In the genomic region with DNA sequence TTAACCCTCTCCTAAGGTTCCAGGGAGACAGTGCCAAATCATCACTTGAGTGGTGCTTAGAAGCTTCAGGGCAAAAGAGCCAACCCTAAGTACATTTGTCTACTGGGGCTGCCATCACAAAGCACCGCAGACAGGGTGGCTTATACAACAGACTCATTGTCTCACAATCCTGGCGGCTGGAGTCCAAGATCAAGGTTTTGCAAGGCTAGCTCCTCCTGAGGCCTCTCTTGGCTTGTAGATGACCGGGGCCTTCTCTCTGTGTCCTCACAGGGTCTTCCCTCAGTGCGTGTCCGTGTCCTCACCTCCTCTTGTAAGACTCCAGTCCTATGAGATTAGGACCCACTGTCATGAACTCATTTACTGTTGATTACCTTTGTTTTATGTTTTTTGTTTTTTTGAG, we compare ENCODE assay signal across 28 cellular contexts. TPM values are rescaled to one million over a fixed set of nuclear protein-coding genes. Genes with fewer than 3 reads are reported as not detected.
"Had no signal": no experiment of that assay in that cellular context is flagged by ENCODE, and none has a peak within 500 bp of the region (broad histone marks: within the 10 kb centered on the region; RNA-seq: fewer than 3 reads in every experiment).

No MANE protein-coding gene starts in this region.

- H3K4me1 ChIP-seq: ascending aorta, esophagus muscularis mucosa, left lung, psoas muscle, right atrium auricular region, tibial nerve had no signal

- H3K27me3 Mint-ChIP-seq: stimulated activated naive CD8-positive, alpha-beta T cell treated with anti-CD3 and anti-CD28 coated beads, Interleukin-15, Interleukin-2, amounts not matched to agents 100 ng/mL and 50 ng/mL, for 24 hours had no signal

- H3K27me3 ChIP-seq: ascending aorta, esophagus muscularis mucosa, hepatocyte, left lung, right atrium auricular region, tibial nerve had no signal

- H3K9me3 Mint-ChIP-seq: activated T-helper 1 cell treated with anti-CD3 and anti-CD28 coated beads, Interleukin-12 subunit alpha, Interleukin-12 subunit beta, Interleukin-2, Interleukin-4 antibody, amounts not matched to agents 30 ng/mL and 10 ng/mL and 1 ng/mL, durations not matched to agents 14 hours and 24 hours and 36 hours; immature natural killer cell; natural killer cell had no signal

- H3K4me2 ChIP-seq: hepatocyte had no signal

- H3K27ac ChIP-seq: ascending aorta, coronary artery, esophagus muscularis mucosa, hepatocyte, left lung, psoas muscle, right atrium auricular region, skin epidermis, tibial nerve had no signal

- DNase-seq: activated CD4-positive, alpha-beta T cell treated with anti-CD3 and anti-CD28 coated beads for 36 hours; activated CD4-positive, alpha-beta T cell treated with anti-CD3 and anti-CD28 coated beads, Interleukin-2, amount 50 U/mL, for 4 hours; cerebellar nuclear complex; immature natural killer cell; kidney glomerular epithelial cell; left lung; midbrain; natural killer cell; stimulated activated CD4-positive, alpha-beta T cell treated with anti-CD3 and anti-CD28 coated beads, Interleukin-1b, Interleukin-23, amount 100 ng/mL, for 48 hours; substantia nigra; T-helper 9 cell had no signal

- H3K36me3 ChIP-seq: ascending aorta, esophagus muscularis mucosa, left lung, right atrium auricular region, tibial nerve had no signal

- H3K4me3 ChIP-seq: ascending aorta, coronary artery, esophagus muscularis mucosa, hepatocyte, left lung, psoas muscle, right atrium auricular region, skin epidermis, tibial nerve had no signal

- H3K27ac Mint-ChIP-seq: activated CD4-positive, alpha-beta T cell treated with anti-CD3 and anti-CD28 coated beads for 36 hours; activated naive CD4-positive, alpha-beta T cell treated with anti-CD3 and anti-CD28 coated beads, Interleukin-2, amount 50 U/mL, for 72 hours; activated T-helper 1 cell treated with anti-CD3 and anti-CD28 coated beads, Interleukin-12 subunit alpha, Interleukin-12 subunit beta, Interleukin-2, Interleukin-4 antibody, amounts not matched to agents 30 ng/mL and 10 ng/mL and 1 ng/mL, durations not matched to agents 14 hours and 24 hours and 36 hours; immature natural killer cell; natural killer cell; stimulated activated naive CD8-positive, alpha-beta T cell treated with anti-CD3 and anti-CD28 coated beads, Interleukin-15, Interleukin-2, amounts not matched to agents 100 ng/mL and 50 ng/mL, for 24 hours; WTC11 had no signal

- H3K4me1 Mint-ChIP-seq: activated CD4-positive, alpha-beta T cell treated with anti-CD3 and anti-CD28 coated beads for 36 hours; immature natural killer cell had no signal

- H3K4me3 Mint-ChIP-seq: activated CD4-positive, alpha-beta T cell treated with anti-CD3 and anti-CD28 coated beads for 36 hours; activated T-helper 1 cell treated with anti-CD3 and anti-CD28 coated beads, Interleukin-12 subunit alpha, Interleukin-12 subunit beta, Interleukin-2, Interleukin-4 antibody, amounts not matched to agents 30 ng/mL and 10 ng/mL and 1 ng/mL, durations not matched to agents 14 hours and 24 hours and 36 hours; immature natural killer cell; natural killer cell; stimulated activated naive CD8-positive, alpha-beta T cell treated with anti-CD3 and anti-CD28 coated beads, Interleukin-15, Interleukin-2, amounts not matched to agents 100 ng/mL and 50 ng/mL, for 24 hours; WTC11 had no signal

- FAIRE-seq: bronchial epithelial cell, urothelium cell line had no signal

- H3K36me3 Mint-ChIP-seq: activated naive CD4-positive, alpha-beta T cell treated with anti-CD3 and anti-CD28 coated beads, Interleukin-2, amount 50 U/mL, for 72 hours; natural killer cell had no signal

- H3K79me2 ChIP-seq: hepatocyte had no signal

- H2AFZ ChIP-seq: hepatocyte had no signal

- H3K9me3 ChIP-seq: ascending aorta, psoas muscle, right atrium auricular region, tibial nerve had no signal

RNA-seq across cellular contexts. Expression of gene TSPAN32, which starts 41.2 kb away (rescaled TPM):
- total RNA-seq: bronchial epithelial cell, glomerular endothelial cell, lung microvascular endothelial cell, WTC11 had no signal

RNA-seq across cellular contexts. Expression of gene C11orf21, which starts 41.3 kb away (rescaled TPM):
- total RNA-seq: ascending aorta, bronchial epithelial cell, fibroblast of villous mesenchyme, glomerular endothelial cell, lung microvascular endothelial cell had no signal
